In genomic region chr2:44722002-44722625, GRCh38 we compare ENCODE assay signal across 29 cellular contexts.
DNase-seq lines count a peak whose midpoint lies in the region; ATAC-seq, FAIRE-seq and TF ChIP-seq lines count a peak whose summit lies in the region.
"Had no signal": no experiment of that assay in that cellular context is flagged by ENCODE, and none has a peak within 500 bp of the region (broad histone marks: within the 10 kb centered on the region; RNA-seq: fewer than 3 reads in every experiment).

No MANE protein-coding gene starts in this region.

- POLR2A ChIA-PET in HepG2 (lab: Yijun Ruan, JAX) = no interaction called here
- POLR2A ChIA-PET in GM12878 (lab: Charles Lee) = interaction anchor here (0.7 to 1.4 kb wide), 4 partner anchors 9 to 141 kb away, joined by 3 to 6 read pairs (median 5); no protein-coding TSS in a partner anchor

- SMC1A ChIA-PET in GM12878 (lab: Charles Lee; ENCODE audit: uncharacterized antibody, unreplicated experiment) = interaction anchor here (0.5 to 3.2 kb wide), 20 partner anchors 9 to 1145 kb away, joined by 3 to 16 read pairs (median 3); no protein-coding TSS in a partner anchor

- FAIRE-seq in HepG2 (lab: Jason Lieb, UNC) (no peak), GM12878 (lab: Jason Lieb, UNC) (peak; percentile 18), D721Med (lab: Jason Lieb, UNC) (no peak)
- FAIRE-seq: endothelial cell of umbilical vein, keratinocyte had no signal

- TF ChIP-seq CTCF in HepG2 (CRISPR knock-in tag; IDR thresholded peaks at IDR 0.05) (no peak), right lobe of liver (IDR thresholded peaks at IDR 0.05) (no peak), MM.1S (IDR thresholded peaks at IDR 0.05; ENCODE audit: low read length) (no peak), GM12878 (IDR thresholded peaks at IDR 0.05 in 2 of 3, conservative IDR thresholded peaks at IDR 0.05 in 1 of 3; ENCODE audit: control insufficient read depth in 2 of 3, extremely low read depth in 1 of 3, insufficient read depth in 1 of 3, low read depth in 3 of 3, low read length in 3 of 3) (no peak), D721Med (IDR thresholded peaks at IDR 0.05; ENCODE audit: insufficient read depth, missing control alignments) (no peak), heart left ventricle (IDR thresholded peaks at IDR 0.05) (no peak)

- no peak overlapping the region for H3K4me3 ChIP-seq in HepG2 (replicated peaks in 1 of 3; ENCODE audit: insufficient read depth in 1 of 3, low read depth in 2 of 3, low read length in 3 of 3)
- H3K4me3 ChIP-seq in right lobe of liver = no peak overlapping the region
- H3K4me3 ChIP-seq in MM.1S (ENCODE audit: low read length) = peak overlapping the region; percentile 12; the same call in 1 of the 2 replicates
- no peak overlapping the region for H3K4me3 ChIP-seq in GM12878
- H3K4me3 ChIP-seq in heart left ventricle = no peak overlapping the region
- H3K4me3 ChIP-seq: adrenal gland, PC-9, SJCRH30, spleen, transverse colon had no signal

- CTCF ChIA-PET in HepG2 (lab: Yijun Ruan, JAX; ENCODE audit: low intra/inter-chr PET ratio, low total read pairs) = no interaction called here
- CTCF ChIA-PET in GM12878 (lab: Yijun Ruan, JAX) = interaction anchor here (1.0 to 2.5 kb wide), 7 partner anchors 8 to 161 kb away, joined by 3 to 19 read pairs (median 5); no protein-coding TSS in a partner anchor

- H2AFZ ChIP-seq in HepG2 (ENCODE audit: low read length) = no peak overlapping the region
- H2AFZ ChIP-seq in MM.1S (ENCODE audit: low read length) = peak overlapping the region; percentile 2; the same call in 1 of the 2 replicates
- H2AFZ ChIP-seq in GM12878 (ENCODE audit: control insufficient read depth, low read depth, low read length) = peak overlapping the region; percentile 30; the same call in 1 of the 2 replicates
- H2AFZ ChIP-seq: PC-9 had no signal

- no peak for ATAC-seq in HepG2
- ATAC-seq in right lobe of liver = no peak
- ATAC-seq in GM12878 = peak; percentile 82
- no peak for ATAC-seq in heart left ventricle
- ATAC-seq: foreskin keratinocyte; stimulated activated naive CD8-positive, alpha-beta T cell treated with anti-CD3 and anti-CD28 coated beads, Interleukin-15, amount 100 ng/mL, for 72 hours had no signal

- TF ChIP-seq EP300 in HepG2 (IDR thresholded peaks at IDR 0.05; ENCODE audit: low read depth in 2 of 2, low read length in 2 of 2) (no peak), HepG2 (CRISPR knock-in tag; IDR thresholded peaks at IDR 0.05; ENCODE audit: borderline replicate concordance) (no peak), GM12878 (IDR thresholded peaks at IDR 0.05; ENCODE audit: borderline replicate concordance in 1 of 2, control insufficient read depth in 1 of 2, low read depth in 2 of 2, low read length in 2 of 2) (no peak)

- in situ Hi-C loops in HepG2 (cut with HindIII; ENCODE audit: extremely low pct_ligation_motif_present, low pct_unique_long_range_greater_than_20kb) = no loop called here
- in situ Hi-C loops in GM12878 (cut with MboI) = no loop called here

- RAD21 ChIA-PET in GM12878 (lab: Charles Lee; ENCODE audit: unreplicated experiment) = interaction anchor here (0.6 to 2.4 kb wide), 15 partner anchors 9 to 294 kb away, joined by 3 to 15 read pairs (median 4); no protein-coding TSS in a partner anchor

- TF ChIP-seq POLR2A in HepG2 (IDR thresholded peaks at IDR 0.05; ENCODE audit: insufficient read depth in 1 of 2, low read depth in 2 of 2, low read length in 2 of 2) (no peak), right lobe of liver (IDR thresholded peaks at IDR 0.05) (no peak), GM12878 (IDR thresholded peaks at IDR 0.05; ENCODE audit: low read depth, low read length) (no peak), heart left ventricle (IDR thresholded peaks at IDR 0.05) (no peak)

- H3K9me3 ChIP-seq in HepG2 (ENCODE audit: low read length) (no peaks in the 10 kb centered on the region), right lobe of liver (no peaks in the 10 kb centered on the region), MM.1S (replicated peaks; ENCODE audit: insufficient read depth, low read length) (no peaks in the 10 kb centered on the region), GM12878 (replicated peaks; ENCODE audit: control insufficient read depth, insufficient read depth, low read length) (no peaks in the 10 kb centered on the region), heart left ventricle (no peaks in the 10 kb centered on the region)
- H3K9me3 ChIP-seq: adrenal gland, SJCRH30, spleen, transverse colon had no signal

- no peak overlapping the region for H3K4me2 ChIP-seq in HepG2 (ENCODE audit: low read depth, low read length)
- H3K4me2 ChIP-seq in MM.1S (ENCODE audit: low read depth, low read length) = peak overlapping the region; percentile 71
- peak overlapping the region; percentile 66 for H3K4me2 ChIP-seq in GM12878 (ENCODE audit: control insufficient read depth, insufficient read depth)
- H3K4me2 ChIP-seq: PC-9 had no signal

- H3K79me2 ChIP-seq in HepG2 (ENCODE audit: insufficient read depth, low read length) = no peaks in the 10 kb centered on the region
- no peaks in the 10 kb centered on the region for H3K79me2 ChIP-seq in MM.1S (ENCODE audit: low read length)
- no peaks in the 10 kb centered on the region for H3K79me2 ChIP-seq in GM12878 (ENCODE audit: control insufficient read depth, insufficient read depth, low read length)

- H3K9ac ChIP-seq in HepG2 (ENCODE audit: insufficient read depth, low read depth, low read length) = no peak overlapping the region
- H3K9ac ChIP-seq in MM.1S (ENCODE audit: low read length) = no peak overlapping the region
- no peak overlapping the region for H3K9ac ChIP-seq in GM12878 (ENCODE audit: control insufficient read depth, insufficient read depth, low read length)

- WGBS in HepG2 (ENCODE audit: low lambda C conversion rate) = 76% methylated on average over 1 of the region's 1 CpG
- 67% methylated on average over 1 of the region's 1 CpG for WGBS in right lobe of liver (ENCODE audit: insufficient coverage, low coverage, low lambda C conversion rate, missing lambda C conversion rate)
- 33% methylated on average over 1 of the region's 1 CpG for WGBS in GM12878 (ENCODE audit: insufficient coverage, insufficient replicate concordance, low lambda C conversion rate, missing lambda C conversion rate)
- WGBS in heart left ventricle, 4 donors = 81 to 85% (median 83%) methylated on average over 1 of the region's 1 CpG

- H3K27me3 ChIP-seq in HepG2 (ENCODE audit: control insufficient read depth in 1 of 2, insufficient read depth in 2 of 2, low read length in 2 of 2) = no peaks in the 10 kb centered on the region
- no peaks in the 10 kb centered on the region for H3K27me3 ChIP-seq in right lobe of liver
- no peaks in the 10 kb centered on the region for H3K27me3 ChIP-seq in MM.1S (replicated peaks; ENCODE audit: insufficient read depth, low read length)
- H3K27me3 ChIP-seq in GM12878 (replicated peaks in 1 of 2; ENCODE audit: control insufficient read depth in 2 of 2, insufficient read depth in 2 of 2, low read length in 1 of 2) = no peaks in the 10 kb centered on the region
- no peaks in the 10 kb centered on the region for H3K27me3 ChIP-seq in heart left ventricle
- H3K27me3 ChIP-seq: adrenal gland, SJCRH30, spleen, transverse colon had no signal

- H3K36me3 ChIP-seq in HepG2 (replicated peaks in 1 of 2; ENCODE audit: control insufficient read depth in 1 of 2, insufficient read depth in 2 of 2, low read length in 2 of 2) (no peaks in the 10 kb centered on the region), right lobe of liver (no peaks in the 10 kb centered on the region), MM.1S (replicated peaks; ENCODE audit: insufficient read depth, low read length) (no peaks in the 10 kb centered on the region), GM12878 (ENCODE audit: control insufficient read depth in 2 of 2, insufficient read depth in 2 of 2, low read length in 1 of 2) (no peaks in the 10 kb centered on the region), heart left ventricle (no peaks in the 10 kb centered on the region)
- H3K36me3 ChIP-seq: adrenal gland, SJCRH30, spleen, transverse colon had no signal

- no peak for TF ChIP-seq RAD21 in HepG2 (CRISPR knock-in tag; IDR thresholded peaks at IDR 0.05)
- no peak for TF ChIP-seq RAD21 in GM12878 (IDR thresholded peaks at IDR 0.05; ENCODE audit: insufficient read depth, low read depth, low read length)

- H4K20me1 ChIP-seq in HepG2 (ENCODE audit: insufficient read depth, low read length) = no peaks in the 10 kb centered on the region
- no peaks in the 10 kb centered on the region for H4K20me1 ChIP-seq in MM.1S (ENCODE audit: insufficient read depth, low read length)
- no peaks in the 10 kb centered on the region for H4K20me1 ChIP-seq in GM12878 (ENCODE audit: control insufficient read depth, insufficient read depth)

- H3F3A ChIP-seq in MM.1S (ENCODE audit: insufficient read depth, low read length) = 0 out of 2 replicates have a peak, but pooled peaks cover 6% of the 10 kb centered on the region

- DNase-seq in HepG2 (ENCODE audit: low spot score) = no peak
- DNase-seq in right lobe of liver = no peak
- DNase-seq in MM.1S = peak; percentile 71
- DNase-seq in GM12878 (ENCODE audit: low read depth, low spot score) = peak; percentile 13
- DNase-seq in NCI-H1930 (lab: John Stamatoyannopoulos, UW) = no peak
- DNase-seq in NCI-H1092 (lab: John Stamatoyannopoulos, UW) = no peak
- no peak for DNase-seq in D721Med (ENCODE audit: insufficient read length, low spot score)
- no peak for DNase-seq in heart left ventricle
- DNase-seq: activated CD4-positive, alpha-beta T cell treated with anti-CD3 and anti-CD28 coated beads, Interleukin-2, amount 50 U/mL, for 48 hours; activated gamma-delta T cell; adrenal gland; COR-L47; EL; foreskin keratinocyte; H7; NCI-H1436 treated with DMSO at 0.1 percent for 48 hours; NCI-H2171; NCI-H526; nucleus accumbens; PC-9; SJCRH30; spleen; stimulated activated CD4-positive, alpha-beta T cell treated with anti-CD3 and anti-CD28 coated beads, Interleukin-4, amount 100 ng/mL, for 24 hours; stimulated activated naive CD8-positive, alpha-beta T cell treated with anti-CD3 and anti-CD28 coated beads, Interleukin-15, amount 100 ng/mL, for 72 hours; T-helper 2 cell; transverse colon had no signal

- H3K9me2 ChIP-seq in MM.1S (replicated peaks; ENCODE audit: insufficient read depth, low read length) = no peaks in the 10 kb centered on the region

- intact Hi-C loops in HepG2 (cut with micrococcal nuclease; ENCODE audit: unreplicated experiment) = no loop called here
- intact Hi-C loops in right lobe of liver (cut with DNase I) = no loop called here
- intact Hi-C loops in GM12878 (cut with micrococcal nuclease; ENCODE audit: unreplicated experiment) = no loop called here
- intact Hi-C loops in heart left ventricle (cut with DNase I) = loop anchor here in 1 of 10 donors (10.0 kb wide), 1 partner anchor 237 kb away; no protein-coding TSS in a partner anchor

- no peak overlapping the region for H3K27ac ChIP-seq in HepG2 (ENCODE audit: extremely low read length, insufficient read depth, low read length)
- H3K27ac ChIP-seq in right lobe of liver = no peak overlapping the region
- peak overlapping the region; percentile 29; the same call in 1 of the 2 replicates for H3K27ac ChIP-seq in MM.1S (ENCODE audit: low read length)
- peak overlapping the region; percentile 37; the same call in 1 of the 2 replicates for H3K27ac ChIP-seq in GM12878 (ENCODE audit: control insufficient read depth, insufficient read depth)
- no peak overlapping the region for H3K27ac ChIP-seq in heart left ventricle
- H3K27ac ChIP-seq: 22Rv1, adrenal gland, foreskin keratinocyte, PC-9, SJCRH30, spleen, transverse colon had no signal

- no TSS peak for BruUV-seq in HepG2 (replicated peaks; lab: Mats Ljungman, UMichigan)
- BruUV-seq in GM12878 (replicated peaks; lab: Mats Ljungman, UMichigan) = no TSS peak

- H3K4me1 ChIP-seq in HepG2 (ENCODE audit: insufficient read depth, low read length) (no peaks in the 10 kb centered on the region), right lobe of liver (no peaks in the 10 kb centered on the region), MM.1S (ENCODE audit: low read length) (peaks cover 26% of the 10 kb centered on the region), GM12878 (ENCODE audit: control insufficient read depth, insufficient read depth, low read length) (peaks cover 19% of the 10 kb centered on the region), heart left ventricle (no peaks in the 10 kb centered on the region)
- H3K4me1 ChIP-seq: adrenal gland, foreskin keratinocyte, SJCRH30, transverse colon had no signal

Comparison
In these comparisons a context has a peak if more than half of its experiments do, and no peak if none do; other contexts are left out.
1. DNase-seq: peak in MM.1S (single experiment) and GM12878 (single experiment); none in HepG2 (single experiment), right lobe of liver (0 of 3), NCI-H1930 (0 of 2), NCI-H1092 (single experiment), D721Med (single experiment) and heart left ventricle (0 of 5).
2. H3K27ac ChIP-seq: peak in MM.1S (single experiment) and GM12878 (single experiment); none in HepG2 (single experiment), right lobe of liver (0 of 3) and heart left ventricle (0 of 12).
3. Of the 75 proteins assayed by ChIP-seq in both HepG2 and GM12878: peak only in HepG2: CEBPB; only in GM12878: ATF7, RAD51 and ZBTB40; in both: none; in neither: 70; mixed calls (peak in some experiments, not most) for 1.